ENCODE assay signal across 1 cellular context in the genomic region with DNA sequence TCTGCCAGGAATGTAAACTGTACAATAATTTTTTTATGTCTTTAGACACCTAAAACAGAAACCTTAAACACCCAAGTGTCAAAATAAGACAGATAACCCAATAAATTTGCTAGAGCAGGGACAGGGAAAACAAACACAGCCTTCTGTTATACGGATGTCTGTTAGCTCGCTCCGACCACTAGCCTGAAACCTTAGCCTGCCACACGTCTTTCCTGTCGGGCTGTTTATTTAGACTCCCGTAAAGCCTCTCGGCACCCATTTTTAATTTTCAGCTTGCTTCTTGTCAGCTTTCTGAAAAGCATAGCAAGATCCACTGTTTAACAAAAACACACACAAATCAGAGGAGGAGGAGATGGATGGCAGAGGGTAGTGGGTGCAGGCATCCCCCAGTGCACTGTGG.
TF ChIP-seq lines count a peak whose summit lies in the region.

No MANE protein-coding gene starts in this region.

TF ChIP-seq in GM23338, 12 proteins besides CTCF, POLR2A, EP300 and RAD21 (continued from another document):
- TF ChIP-seq, protein P1, sequence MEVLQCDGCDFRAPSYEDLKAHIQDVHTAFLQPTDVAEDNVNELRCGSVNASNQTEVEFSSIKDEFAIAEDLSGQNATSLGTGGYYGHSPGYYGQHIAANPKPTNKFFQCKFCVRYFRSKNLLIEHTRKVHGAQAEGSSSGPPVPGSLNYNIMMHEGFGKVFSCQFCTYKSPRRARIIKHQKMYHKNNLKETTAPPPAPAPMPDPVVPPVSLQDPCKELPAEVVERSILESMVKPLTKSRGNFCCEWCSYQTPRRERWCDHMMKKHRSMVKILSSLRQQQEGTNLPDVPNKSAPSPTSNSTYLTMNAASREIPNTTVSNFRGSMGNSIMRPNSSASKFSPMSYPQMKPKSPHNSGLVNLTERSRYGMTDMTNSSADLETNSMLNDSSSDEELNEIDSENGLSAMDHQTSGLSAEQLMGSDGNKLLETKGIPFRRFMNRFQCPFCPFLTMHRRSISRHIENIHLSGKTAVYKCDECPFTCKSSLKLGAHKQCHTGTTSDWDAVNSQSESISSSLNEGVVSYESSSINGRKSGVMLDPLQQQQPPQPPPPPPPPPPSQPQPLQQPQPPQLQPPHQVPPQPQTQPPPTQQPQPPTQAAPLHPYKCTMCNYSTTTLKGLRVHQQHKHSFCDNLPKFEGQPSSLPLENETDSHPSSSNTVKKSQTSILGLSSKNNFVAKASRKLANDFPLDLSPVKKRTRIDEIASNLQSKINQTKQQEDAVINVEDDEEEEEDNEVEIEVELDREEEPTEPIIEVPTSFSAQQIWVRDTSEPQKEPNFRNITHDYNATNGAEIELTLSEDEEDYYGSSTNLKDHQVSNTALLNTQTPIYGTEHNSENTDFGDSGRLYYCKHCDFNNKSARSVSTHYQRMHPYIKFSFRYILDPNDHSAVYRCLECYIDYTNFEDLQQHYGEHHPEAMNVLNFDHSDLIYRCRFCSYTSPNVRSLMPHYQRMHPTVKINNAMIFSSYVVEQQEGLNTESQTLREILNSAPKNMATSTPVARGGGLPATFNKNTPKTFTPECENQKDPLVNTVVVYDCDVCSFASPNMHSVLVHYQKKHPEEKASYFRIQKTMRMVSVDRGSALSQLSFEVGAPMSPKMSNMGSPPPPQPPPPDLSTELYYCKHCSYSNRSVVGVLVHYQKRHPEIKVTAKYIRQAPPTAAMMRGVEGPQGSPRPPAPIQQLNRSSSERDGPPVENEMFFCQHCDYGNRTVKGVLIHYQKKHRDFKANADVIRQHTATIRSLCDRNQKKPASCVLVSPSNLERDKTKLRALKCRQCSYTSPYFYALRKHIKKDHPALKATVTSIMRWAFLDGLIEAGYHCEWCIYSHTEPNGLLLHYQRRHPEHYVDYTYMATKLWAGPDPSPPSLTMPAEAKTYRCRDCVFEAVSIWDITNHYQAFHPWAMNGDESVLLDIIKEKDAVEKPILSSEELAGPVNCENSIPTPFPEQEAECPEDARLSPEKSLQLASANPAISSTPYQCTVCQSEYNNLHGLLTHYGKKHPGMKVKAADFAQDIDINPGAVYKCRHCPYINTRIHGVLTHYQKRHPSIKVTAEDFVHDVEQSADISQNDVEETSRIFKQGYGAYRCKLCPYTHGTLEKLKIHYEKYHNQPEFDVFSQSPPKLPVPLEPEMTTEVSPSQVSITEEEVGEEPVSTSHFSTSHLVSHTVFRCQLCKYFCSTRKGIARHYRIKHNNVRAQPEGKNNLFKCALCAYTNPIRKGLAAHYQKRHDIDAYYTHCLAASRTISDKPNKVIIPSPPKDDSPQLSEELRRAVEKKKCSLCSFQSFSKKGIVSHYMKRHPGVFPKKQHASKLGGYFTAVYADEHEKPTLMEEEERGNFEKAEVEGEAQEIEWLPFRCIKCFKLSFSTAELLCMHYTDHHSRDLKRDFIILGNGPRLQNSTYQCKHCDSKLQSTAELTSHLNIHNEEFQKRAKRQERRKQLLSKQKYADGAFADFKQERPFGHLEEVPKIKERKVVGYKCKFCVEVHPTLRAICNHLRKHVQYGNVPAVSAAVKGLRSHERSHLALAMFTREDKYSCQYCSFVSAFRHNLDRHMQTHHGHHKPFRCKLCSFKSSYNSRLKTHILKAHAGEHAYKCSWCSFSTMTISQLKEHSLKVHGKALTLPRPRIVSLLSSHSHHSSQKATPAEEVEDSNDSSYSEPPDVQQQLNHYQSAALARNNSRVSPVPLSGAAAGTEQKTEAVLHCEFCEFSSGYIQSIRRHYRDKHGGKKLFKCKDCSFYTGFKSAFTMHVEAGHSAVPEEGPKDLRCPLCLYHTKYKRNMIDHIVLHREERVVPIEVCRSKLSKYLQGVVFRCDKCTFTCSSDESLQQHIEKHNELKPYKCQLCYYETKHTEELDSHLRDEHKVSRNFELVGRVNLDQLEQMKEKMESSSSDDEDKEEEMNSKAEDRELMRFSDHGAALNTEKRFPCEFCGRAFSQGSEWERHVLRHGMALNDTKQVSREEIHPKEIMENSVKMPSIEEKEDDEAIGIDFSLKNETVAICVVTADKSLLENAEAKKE (CRISPR knock-in tag; IDR thresholded peaks at IDR 0.05), result no peak
- no peak for TF ChIP-seq EZH2phosphoT487 (IDR thresholded peaks at IDR 0.05; ENCODE audit: unreplicated experiment)
- TF ChIP-seq STAT1 (IDR thresholded peaks at IDR 0.05; ENCODE audit: unreplicated experiment), result no peak
